Comparison of ENCODE assay signal across 8 cellular contexts in genomic region chr10:60944910-60945297, GRCh38. TPM values are rescaled to one million over a fixed set of nuclear protein-coding genes. Genes with fewer than 3 reads are reported as not detected.
A peak's percentile ranks its signal among the peaks of the same experiment; 100 is the strongest.
DNase-seq lines count a peak whose midpoint lies in the region; ATAC-seq and TF ChIP-seq lines count a peak whose summit lies in the region.

No MANE protein-coding gene starts in this region.

- H3K4me1 ChIP-seq in DND-41 (ENCODE audit: insufficient read depth, low read length) (peaks cover 28% of the 10 kb centered on the region), prostate gland (replicated peaks) (no peaks in the 10 kb centered on the region)

- H3K9me3 ChIP-seq in DND-41 (ENCODE audit: insufficient read depth, low read length, severe bottlenecking), result no peaks in the 10 kb centered on the region
- no peaks in the 10 kb centered on the region for H3K9me3 ChIP-seq in prostate gland

- peaks cover 8% of the 10 kb centered on the region for H3K27me3 ChIP-seq in DND-41 (ENCODE audit: insufficient read depth, low read length, poor library complexity)
- H3K27me3 ChIP-seq in prostate gland (replicated peaks; ENCODE audit: insufficient read depth), result no peaks in the 10 kb centered on the region

- no peak overlapping the region for H3K27ac Mint-ChIP-seq in WTC11

- CTCF ChIA-PET in WTC11 (lab: Charles Lee), result no interaction called here

- 0 out of 2 replicates have a peak overlapping the region, but pooled peaks have one; percentile 87 for H2AFZ ChIP-seq in DND-41 (ENCODE audit: low read depth, low read length)

- peak overlapping the region; percentile 81 for H3K4me3 Mint-ChIP-seq in WTC11

- no peak for TF ChIP-seq POLR2A in prostate gland (IDR thresholded peaks at IDR 0.05)

- POLR2A ChIA-PET in WTC11 (lab: Charles Lee), result interaction anchor here (1.4 kb wide), 1 partner anchor 99 kb away, joined by 3 read pairs; no protein-coding TSS in a partner anchor

- no peaks in the 10 kb centered on the region for H3K9me3 Mint-ChIP-seq in WTC11

- intact Hi-C loops in prostate gland (cut with DNase I), result loop anchor here (5.0 kb wide), 2 partner anchors 38 to 128 kb away; no protein-coding TSS in a partner anchor

- no peak overlapping the region for H3K4me2 ChIP-seq in DND-41 (ENCODE audit: insufficient read depth, low read length)

- H3K36me3 Mint-ChIP-seq in WTC11, result no peaks in the 10 kb centered on the region

- H3K36me3 ChIP-seq in DND-41 (ENCODE audit: insufficient read depth, low read length), result no peaks in the 10 kb centered on the region
- H3K36me3 ChIP-seq in prostate gland, result no peaks in the 10 kb centered on the region

- H3K27ac ChIP-seq in DND-41 (ENCODE audit: low read length) (no peak overlapping the region), prostate gland (peak overlapping the region; percentile 84 to 88)

- DNase-seq in DND-41 (no peak), WTC11 (ENCODE audit: low spot score) (no peak), foreskin fibroblast (no peak), prostate gland (ENCODE audit: low spot score) (no peak), LoVo (ENCODE audit: low spot score) (no peak)

- peaks cover 19% of the 10 kb centered on the region for H3K27me3 Mint-ChIP-seq in WTC11 (ENCODE audit: low read depth)

- no peaks in the 10 kb centered on the region for H3K79me2 ChIP-seq in DND-41 (ENCODE audit: insufficient read depth, low read length)

- peaks cover 13% of the 10 kb centered on the region for H3K4me1 Mint-ChIP-seq in WTC11

- WGBS in prostate gland, result 39% methylated on average over 4 of the region's 4 CpGs

- TF ChIP-seq CTCF in DND-41 (IDR thresholded peaks at IDR 0.05; ENCODE audit: borderline replicate concordance, extremely low read depth, low read length, poor library complexity, severe bottlenecking), result no peak
- TF ChIP-seq CTCF in WTC11 (IDR thresholded peaks at IDR 0.05), result no peak
- TF ChIP-seq CTCF in foreskin fibroblast (IDR thresholded peaks at IDR 0.05; ENCODE audit: low read depth, low read length), result no peak
- TF ChIP-seq CTCF in prostate gland (IDR thresholded peaks at IDR 0.05), result no peak

- ATAC-seq in DND-41 (ENCODE audit: insufficient read depth, low read depth) (no peak), WTC11 (no peak), GM18520 (IDR thresholded peaks at IDR 0.05; ENCODE audit: unreplicated experiment) (no peak), HG03196 (IDR thresholded peaks at IDR 0.05; ENCODE audit: unreplicated experiment) (no peak), GM21360 (IDR thresholded peaks at IDR 0.05; ENCODE audit: unreplicated experiment) (no peak)

- no peaks in the 10 kb centered on the region for H4K20me1 ChIP-seq in DND-41 (ENCODE audit: insufficient read depth, low read length)

- H3K9ac ChIP-seq in DND-41 (ENCODE audit: low read depth, low read length), result no peak overlapping the region

- H3K4me3 ChIP-seq in DND-41 (ENCODE audit: low read depth in 1 of 2, low read length in 2 of 2), result no peak overlapping the region
- peak overlapping the region; percentile 76 to 86 for H3K4me3 ChIP-seq in foreskin fibroblast (ENCODE audit: low read depth in 1 of 2, low read length in 2 of 2)
- peak overlapping the region; percentile 53 to 68 for H3K4me3 ChIP-seq in prostate gland

TF ChIP-seq in WTC11, 78 proteins besides CTCF, POLR2A, EP300 and RAD21:
- TF ChIP-seq, protein P1, sequence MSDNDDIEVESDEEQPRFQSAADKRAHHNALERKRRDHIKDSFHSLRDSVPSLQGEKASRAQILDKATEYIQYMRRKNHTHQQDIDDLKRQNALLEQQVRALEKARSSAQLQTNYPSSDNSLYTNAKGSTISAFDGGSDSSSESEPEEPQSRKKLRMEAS (CRISPR knock-in tag; IDR thresholded peaks at IDR 0.05), result no peak
- no peak for TF ChIP-seq ZNF138 (CRISPR knock-in tag; conservative IDR thresholded peaks at IDR 0.05)
- TF ChIP-seq ELF4 (CRISPR knock-in tag; IDR thresholded peaks at IDR 0.05; ENCODE audit: low read depth), result no peak
- TF ChIP-seq ZNF281 (CRISPR knock-in tag; IDR thresholded peaks at IDR 0.05), result no peak
- no peak for TF ChIP-seq ZNF396 (CRISPR knock-in tag; IDR thresholded peaks at IDR 0.05; ENCODE audit: borderline replicate concordance)

RNA-seq across cellular contexts. Expression of gene RHOBTB1, which starts 0.9 kb away (rescaled TPM):
- total RNA-seq in WTC11 (2021) (6.9 to 8.3 TPM (median 7.3 TPM) in 3 replicates), prostate gland (10 to 100 TPM in 1 of 2 donors, 1 to 10 TPM in 1; 4.9 to 28.9 TPM)

Comparison
In these comparisons a context has a peak if more than half of its experiments do, and no peak if none do; other contexts are left out.
1. H3K4me3 ChIP-seq: peak in foreskin fibroblast (2 of 2) and prostate gland (2 of 2); none in DND-41 (0 of 2).